Comparison of ENCODE assay signal across 19 cellular contexts in the genomic region with DNA sequence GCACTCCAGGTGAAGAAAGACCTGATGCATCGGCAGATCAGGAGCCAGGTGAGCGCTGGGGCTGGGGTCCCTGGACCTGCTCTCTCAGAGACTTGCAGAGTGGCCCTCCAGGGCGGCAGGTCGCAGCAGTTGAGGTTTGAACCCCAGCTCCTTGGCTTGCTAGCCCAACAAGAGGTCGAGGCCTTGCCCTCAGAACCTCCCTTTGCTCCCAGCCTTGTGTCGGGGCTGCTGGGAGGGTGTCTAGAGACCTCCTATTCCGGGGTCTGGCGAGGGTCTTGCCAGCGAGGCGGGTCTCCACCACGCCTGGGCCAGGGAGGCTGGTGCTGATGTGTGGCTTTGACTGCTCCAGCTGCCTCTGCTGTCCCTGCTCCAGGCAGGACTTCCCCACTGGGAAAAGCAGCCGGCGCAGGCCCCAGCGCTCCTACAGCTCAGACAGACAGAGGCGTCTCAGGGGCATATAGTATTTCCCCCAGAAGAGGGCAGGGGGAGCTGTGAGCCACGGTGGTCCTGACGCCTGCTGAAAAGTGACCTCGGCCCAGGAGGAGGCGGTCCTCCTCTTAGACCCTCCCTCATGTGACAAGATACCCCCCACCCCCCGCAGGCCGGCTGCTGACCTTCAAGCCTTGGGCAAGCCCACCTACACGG. TPM values are rescaled to one million over a fixed set of nuclear protein-coding genes. Genes with fewer than 3 reads are reported as not detected.
A peak's percentile ranks its signal among the peaks of the same experiment; 100 is the strongest.
DNase-seq lines count a peak whose midpoint lies in the region; ATAC-seq and TF ChIP-seq lines count a peak whose summit lies in the region.
"Had no signal": no experiment of that assay in that cellular context is flagged by ENCODE, and none has a peak within 500 bp of the region (broad histone marks: within the 10 kb centered on the region; RNA-seq: fewer than 3 reads in every experiment).

No MANE protein-coding gene starts in this region.

- no peak overlapping the region for H4K5ac ChIP-seq in mesendoderm (ENCODE audit: low read length)

- no peak overlapping the region for H3K27ac ChIP-seq in mesendoderm (ENCODE audit: low read depth, low read length)
- H3K27ac ChIP-seq: A549, C4-2B had no signal

- H3K9ac ChIP-seq in NT2/D1 (ENCODE audit: insufficient read length, low read depth) = peak overlapping the region; percentile 54
- no peak overlapping the region for H3K9ac ChIP-seq in mesendoderm (ENCODE audit: low read length)

- H3K4me1 ChIP-seq in BE2C (no peaks in the 10 kb centered on the region), NT2/D1 (ENCODE audit: insufficient read depth, insufficient read length) (peaks cover 19% of the 10 kb centered on the region), mesendoderm (ENCODE audit: control insufficient read depth, low read depth, low read length) (no peaks in the 10 kb centered on the region)
- H3K4me1 ChIP-seq: A549, HAP-1 had no signal

- no peak overlapping the region for H3K4me3 Mint-ChIP-seq in activated naive CD4-positive, alpha-beta T cell treated with anti-CD3 and anti-CD28 coated beads, Interleukin-2, amount 10 ng/mL, durations not matched to agents 7 days and 5 days
- H3K4me3 Mint-ChIP-seq in mesothelial cell of epicardium = no peak overlapping the region
- H3K4me3 Mint-ChIP-seq: activated CD4-positive, alpha-beta memory T cell treated with anti-CD3 and anti-CD28 coated beads, Interleukin-2, amount 10 ng/mL, durations not matched to agents 7 days and 5 days; activated naive CD4-positive, alpha-beta T cell treated with anti-CD3 and anti-CD28 coated beads, Interleukin-2, amount 50 U/mL, for 24 hours had no signal

- CTCF ChIA-PET in activated naive CD4-positive, alpha-beta T cell treated with anti-CD3 and anti-CD28 coated beads, Interleukin-2, amount 10 ng/mL, durations not matched to agents 7 days and 5 days (lab: Charles Lee) = interaction anchor here (1.3 to 2.7 kb wide), 2 partner anchors 14 to 245 kb away, joined by 3 to 7 read pairs; a partner anchor contains a TSS

- WGBS in mesendoderm (ENCODE audit: extremely low coverage, insufficient coverage, low lambda C conversion rate) = no CpG with 5 or more reads among the region's 22 CpGs

- H3K27me3 ChIP-seq in BE2C (no peaks in the 10 kb centered on the region), NT2/D1 (ENCODE audit: insufficient read depth, insufficient read length) (no peaks in the 10 kb centered on the region), mesendoderm (ENCODE audit: insufficient read depth, low read length, poor library complexity) (no peaks in the 10 kb centered on the region)

- no peak overlapping the region for H2AK5ac ChIP-seq in mesendoderm (ENCODE audit: low read length)

- no peaks in the 10 kb centered on the region for H3K79me1 ChIP-seq in mesendoderm (ENCODE audit: low read length)

- H2BK15ac ChIP-seq in mesendoderm (replicated peaks; ENCODE audit: low read depth) = no peak overlapping the region

- H3K4me3 ChIP-seq in BE2C (ENCODE audit: low read depth, low read length) = no peak overlapping the region
- H3K4me3 ChIP-seq in NT2/D1 (ENCODE audit: insufficient read length, low read depth) = no peak overlapping the region
- no peak overlapping the region for H3K4me3 ChIP-seq in mesendoderm (ENCODE audit: low read length)
- H3K4me3 ChIP-seq: A549, HAP-1 had no signal

- no peak overlapping the region for H3K18ac ChIP-seq in mesendoderm (ENCODE audit: low read length)

- H3K4me1 Mint-ChIP-seq in activated naive CD4-positive, alpha-beta T cell treated with anti-CD3 and anti-CD28 coated beads, Interleukin-2, amount 10 ng/mL, durations not matched to agents 7 days and 5 days = no peaks in the 10 kb centered on the region
- H3K4me1 Mint-ChIP-seq in mesothelial cell of epicardium = no peaks in the 10 kb centered on the region
- H3K4me1 Mint-ChIP-seq: activated CD4-positive, alpha-beta memory T cell treated with anti-CD3 and anti-CD28 coated beads, Interleukin-2, amount 10 ng/mL, durations not matched to agents 7 days and 5 days; activated naive CD4-positive, alpha-beta T cell treated with anti-CD3 and anti-CD28 coated beads, Interleukin-2, amount 50 U/mL, for 24 hours had no signal

- no peak overlapping the region for H3K4me2 ChIP-seq in mesendoderm (ENCODE audit: low read length)
- H3K4me2 ChIP-seq: A549 had no signal

- TF ChIP-seq CTCF in BE2C (IDR thresholded peaks at IDR 0.05; ENCODE audit: low read depth, low read length) = peak; percentile 45
- TF ChIP-seq CTCF in mesothelial cell of epicardium (IDR thresholded peaks at IDR 0.05; ENCODE audit: unreplicated experiment) = no peak

- DNase-seq in BE2C (peak; percentile 64), NT2/D1 (ENCODE audit: low read depth, low spot score) (peak; percentile 70), ecto neural progenitor cell (ENCODE audit: low spot score) (peak; percentile 84), mesendoderm (peak; percentile 91), NCI-H2196 treated with DMSO at 0.1 percent for 48 hours (lab: John Stamatoyannopoulos, UW; ENCODE audit: unreplicated experiment) (no peak), mesothelial cell of epicardium (ENCODE audit: low spot score in 2 of 2, unreplicated experiment in 2 of 2) (no peak)
- no peak for DNase-seq in activated naive CD4-positive, alpha-beta T cell treated with anti-CD3 and anti-CD28 coated beads, Interleukin-2, amount 10 ng/mL, durations not matched to agents 7 days and 5 days
- DNase-seq: activated CD4-positive, alpha-beta memory T cell treated with anti-CD3 and anti-CD28 coated beads, Interleukin-2, amount 10 ng/mL, durations not matched to agents 7 days and 5 days; activated T-cell treated with anti-CD3 and anti-CD28 coated beads, Interleukin-2, amount 50 U/mL, for 1 hour; GDM1; left colon; NCI-H1694 treated with DMSO at 0.1 percent for 48 hours; NCI-H510A had no signal

- no peak overlapping the region for H3K4ac ChIP-seq in mesendoderm (ENCODE audit: low read depth, low read length)

- no peaks in the 10 kb centered on the region for H3K27me3 Mint-ChIP-seq in activated naive CD4-positive, alpha-beta T cell treated with anti-CD3 and anti-CD28 coated beads, Interleukin-2, amount 10 ng/mL, durations not matched to agents 7 days and 5 days
- H3K27me3 Mint-ChIP-seq in mesothelial cell of epicardium (ENCODE audit: low read depth) = no peaks in the 10 kb centered on the region
- H3K27me3 Mint-ChIP-seq: activated CD4-positive, alpha-beta memory T cell treated with anti-CD3 and anti-CD28 coated beads, Interleukin-2, amount 10 ng/mL, durations not matched to agents 7 days and 5 days; activated naive CD4-positive, alpha-beta T cell treated with anti-CD3 and anti-CD28 coated beads, Interleukin-2, amount 50 U/mL, for 24 hours had no signal

- no peak overlapping the region for H3K56ac ChIP-seq in mesendoderm (ENCODE audit: low read length)

- no peaks in the 10 kb centered on the region for H3K9me3 ChIP-seq in BE2C
- no peaks in the 10 kb centered on the region for H3K9me3 ChIP-seq in NT2/D1 (ENCODE audit: insufficient read depth, low read length)
- H3K9me3 ChIP-seq: A549, HAP-1 had no signal

- no peaks in the 10 kb centered on the region for H3K9me3 Mint-ChIP-seq in activated naive CD4-positive, alpha-beta T cell treated with anti-CD3 and anti-CD28 coated beads, Interleukin-2, amount 10 ng/mL, durations not matched to agents 7 days and 5 days
- H3K9me3 Mint-ChIP-seq in mesothelial cell of epicardium = no peaks in the 10 kb centered on the region
- H3K9me3 Mint-ChIP-seq: activated CD4-positive, alpha-beta memory T cell treated with anti-CD3 and anti-CD28 coated beads, Interleukin-2, amount 10 ng/mL, durations not matched to agents 7 days and 5 days; activated naive CD4-positive, alpha-beta T cell treated with anti-CD3 and anti-CD28 coated beads, Interleukin-2, amount 50 U/mL, for 24 hours had no signal

- H3K79me2 ChIP-seq in mesendoderm (ENCODE audit: control insufficient read depth, insufficient read depth, low read length) = no peaks in the 10 kb centered on the region

- no peak overlapping the region for H4K8ac ChIP-seq in mesendoderm (ENCODE audit: low read depth, low read length)

- H2BK120ac ChIP-seq in mesendoderm (ENCODE audit: low read depth, low read length) = no peak overlapping the region

- H3K23ac ChIP-seq in mesendoderm (ENCODE audit: low read length) = no peak overlapping the region

- no peak overlapping the region for H3K27ac Mint-ChIP-seq in activated naive CD4-positive, alpha-beta T cell treated with anti-CD3 and anti-CD28 coated beads, Interleukin-2, amount 10 ng/mL, durations not matched to agents 7 days and 5 days
- no peak overlapping the region for H3K27ac Mint-ChIP-seq in mesothelial cell of epicardium
- H3K27ac Mint-ChIP-seq: activated CD4-positive, alpha-beta memory T cell treated with anti-CD3 and anti-CD28 coated beads, Interleukin-2, amount 10 ng/mL, durations not matched to agents 7 days and 5 days; activated naive CD4-positive, alpha-beta T cell treated with anti-CD3 and anti-CD28 coated beads, Interleukin-2, amount 50 U/mL, for 24 hours had no signal

- H3K36me3 ChIP-seq in BE2C (peaks cover 6% of the 10 kb centered on the region), NT2/D1 (ENCODE audit: insufficient read depth, insufficient read length, low read length) (peaks cover 65% of the 10 kb centered on the region), mesendoderm (ENCODE audit: control insufficient read depth, insufficient read depth, low read length) (no peaks in the 10 kb centered on the region)

- H2BK5ac ChIP-seq in mesendoderm (ENCODE audit: low read length) = no peak overlapping the region

- no peak for ATAC-seq in HG02870 (IDR thresholded peaks at IDR 0.05; ENCODE audit: unreplicated experiment)
- ATAC-seq: left colon, Right ventricle myocardium inferior had no signal

- peaks cover 4% of the 10 kb centered on the region for H3K36me3 Mint-ChIP-seq in activated naive CD4-positive, alpha-beta T cell treated with anti-CD3 and anti-CD28 coated beads, Interleukin-2, amount 10 ng/mL, durations not matched to agents 7 days and 5 days
- peaks cover 8% of the 10 kb centered on the region for H3K36me3 Mint-ChIP-seq in mesothelial cell of epicardium

RNA-seq across cellular contexts. Expression of a gene that starts 38.3 kb away (rescaled TPM):
- 20.5 TPM for polyA plus RNA-seq in BE2C (2012; ENCODE audit: insufficient read depth, insufficient read length, low read depth)
- 7.8 TPM for polyA plus RNA-seq in mesendoderm (2013, experiment 1 of 2)
- 8.5 TPM for polyA plus RNA-seq in mesendoderm (2013, experiment 2 of 2)
- 27.1 to 28.0 TPM (median 27.4 TPM) in 3 replicates for total RNA-seq in mesothelial cell of epicardium

RNA-seq across cellular contexts. Expression of a gene that starts 38.4 kb away (rescaled TPM):
- polyA plus RNA-seq in BE2C (2012; ENCODE audit: insufficient read depth, insufficient read length, low read depth) = 694 TPM
- polyA plus RNA-seq in mesendoderm (2013, experiment 1 of 2) = 3,187 TPM
- 3,242 TPM for polyA plus RNA-seq in mesendoderm (2013, experiment 2 of 2)
- 1,125 to 1,180 TPM (median 1,165 TPM) in 3 replicates for total RNA-seq in mesothelial cell of epicardium

Comparison
In these comparisons a context has a peak if more than half of its experiments do, and no peak if none do; other contexts are left out.
1. DNase-seq: peak in BE2C (single experiment), NT2/D1 (single experiment), ecto neural progenitor cell (single experiment) and mesendoderm (single experiment); none in activated naive CD4-positive, alpha-beta T cell treated with anti-CD3 and anti-CD28 coated beads, Interleukin-2, amount 10 ng/mL, durations not matched to agents 7 days and 5 days (single experiment), NCI-H2196 treated with DMSO at 0.1 percent for 48 hours (single experiment) and mesothelial cell of epicardium (0 of 2).